ENCODE assay signal across 19 cellular contexts in genomic region chr10:10128387-10128786, GRCh38.
A peak's percentile ranks its signal among the peaks of the same experiment; 100 is the strongest.
DNase-seq lines count a peak whose midpoint lies in the region; TF ChIP-seq lines count a peak whose summit lies in the region.
"Had no signal": no experiment of that assay in that cellular context is flagged by ENCODE, and none has a peak within 500 bp of the region (broad histone marks: within the 10 kb centered on the region; RNA-seq: fewer than 3 reads in every experiment).

No MANE protein-coding gene starts in this region.

- no peak overlapping the region for H3K4ac ChIP-seq in mesenchymal stem cell (ENCODE audit: low read depth in 1 of 2, low read length in 2 of 2)

- no peaks in the 10 kb centered on the region for H3K79me2 ChIP-seq in osteoblast (ENCODE audit: insufficient read depth, low read length)

- 61% methylated on average over 2 of the region's 3 CpGs for WGBS in mesenchymal stem cell

- no peaks in the 10 kb centered on the region for H4K20me1 ChIP-seq in osteoblast (ENCODE audit: insufficient read depth, low read length)

- H3K27ac ChIP-seq in mesenchymal stem cell (ENCODE audit: low read length, poor library complexity, severe bottlenecking) (no peak overlapping the region), osteoblast (ENCODE audit: low read depth, low read length) (no peak overlapping the region)
- H3K27ac ChIP-seq: HL-60, KMS-11, PC-9 had no signal

- H2BK120ac ChIP-seq in mesenchymal stem cell (ENCODE audit: low read depth, low read length) = no peak overlapping the region

- H2AK5ac ChIP-seq in mesenchymal stem cell (ENCODE audit: low read length, severe bottlenecking) = no peak overlapping the region

- no peak overlapping the region for H3K18ac ChIP-seq in mesenchymal stem cell (ENCODE audit: low read depth in 1 of 2, low read length in 2 of 2)

- H2BK12ac ChIP-seq in mesenchymal stem cell (ENCODE audit: low read length in 2 of 2) = no peak overlapping the region

- no peak overlapping the region for H4K91ac ChIP-seq in mesenchymal stem cell (ENCODE audit: low read length)

- H3K23ac ChIP-seq in mesenchymal stem cell (ENCODE audit: low read length in 2 of 2) = no peak overlapping the region

- H4K8ac ChIP-seq in mesenchymal stem cell (ENCODE audit: low read length) = no peak overlapping the region

- H2BK15ac ChIP-seq in mesenchymal stem cell (ENCODE audit: low read depth, poor library complexity, severe bottlenecking) = no peak overlapping the region

- H3K9me3 ChIP-seq in mesenchymal stem cell (ENCODE audit: control insufficient read depth, low read length) = no peaks in the 10 kb centered on the region
- no peaks in the 10 kb centered on the region for H3K9me3 ChIP-seq in osteoblast (ENCODE audit: low read depth, low read length)
- H3K9me3 ChIP-seq: MG63 had no signal

- H3K36me3 ChIP-seq in mesenchymal stem cell (ENCODE audit: control insufficient read depth in 1 of 2, insufficient read depth in 2 of 2, low read depth in 1 of 2, low read length in 2 of 2) (no peaks in the 10 kb centered on the region), osteoblast (ENCODE audit: insufficient read depth, low read length) (no peaks in the 10 kb centered on the region)
- H3K36me3 ChIP-seq: MG63 had no signal

- H3K9ac ChIP-seq in mesenchymal stem cell (ENCODE audit: low read length) = no peak overlapping the region
- H3K9ac ChIP-seq: KMS-11 had no signal

- H3K14ac ChIP-seq in mesenchymal stem cell (ENCODE audit: low read length in 2 of 2) = no peak overlapping the region

- H2AFZ ChIP-seq in mesenchymal stem cell (ENCODE audit: low read depth, low read length) (no peak overlapping the region), osteoblast (ENCODE audit: low read length) (no peak overlapping the region)
- H2AFZ ChIP-seq: PC-9 had no signal

- no peak overlapping the region for H2BK5ac ChIP-seq in mesenchymal stem cell (ENCODE audit: low read depth, low read length, poor library complexity, severe bottlenecking)

- TF ChIP-seq CTCF in cardiac fibroblast (IDR thresholded peaks at IDR 0.05; ENCODE audit: low read depth, low read length) (no peak), osteoblast (IDR thresholded peaks at IDR 0.05; ENCODE audit: extremely low read depth, low read depth, low read length) (no peak)

- H3K4me2 ChIP-seq in mesenchymal stem cell (ENCODE audit: low read length, poor library complexity, severe bottlenecking) (no peak overlapping the region), osteoblast (ENCODE audit: insufficient read depth, low read length) (no peak overlapping the region)
- H3K4me2 ChIP-seq: KMS-11, PC-9 had no signal

- no peaks in the 10 kb centered on the region for H3K4me1 ChIP-seq in mesenchymal stem cell (ENCODE audit: control insufficient read depth, insufficient read depth, low read depth, low read length)
- H3K4me1 ChIP-seq in osteoblast (ENCODE audit: insufficient read depth, low read length) = no peaks in the 10 kb centered on the region

- no peaks in the 10 kb centered on the region for H3K79me1 ChIP-seq in mesenchymal stem cell (replicated peaks; ENCODE audit: low read length, poor library complexity, severe bottlenecking)

- peak; percentile 0 for DNase-seq in HPDE6-E6E7 (ENCODE audit: extremely low spot score)
- peak; percentile 30 for DNase-seq in NCI-H226
- DNase-seq in cardiac fibroblast (ENCODE audit: low read depth in 2 of 2) = peak; percentile 29 to 45
- peak; percentile 72 for DNase-seq in mesenchymal stem cell
- no peak for DNase-seq in osteoblast (ENCODE audit: insufficient read length, low spot score, missing footprints)
- no peak for DNase-seq in medulla oblongata (ENCODE audit: extremely low spot score)
- DNase-seq in cerebellar nuclear complex (lab: John Stamatoyannopoulos, UW) = no peak
- no peak for DNase-seq in KG1 (lab: John Stamatoyannopoulos, UW)
- DNase-seq: ACHN; Calu3; CD4-positive, CD25-positive, alpha-beta regulatory T cell; MG63; NCI-H1436 treated with DMSO at 0.1 percent for 48 hours; NCI-H2081; NCI-H526; PC-9; Right ventricle myocardium superior had no signal

- H3K27me3 ChIP-seq in mesenchymal stem cell (ENCODE audit: control insufficient read depth in 1 of 2, insufficient read depth in 1 of 2, low read length in 2 of 2) (no peaks in the 10 kb centered on the region), osteoblast (ENCODE audit: insufficient read depth, low read length) (no peaks in the 10 kb centered on the region)
- H3K27me3 ChIP-seq: MG63 had no signal

- H3K4me3 ChIP-seq in cardiac fibroblast (replicated peaks in 1 of 2; ENCODE audit: low read depth in 2 of 2, low read length in 2 of 2) (no peak overlapping the region), mesenchymal stem cell (ENCODE audit: insufficient read depth in 1 of 2, low read depth in 1 of 2, low read length in 2 of 2) (no peak overlapping the region), osteoblast (ENCODE audit: insufficient read depth, low read length) (no peak overlapping the region)
- H3K4me3 ChIP-seq: MG63, PC-9 had no signal

Comparison
In these comparisons a context has a peak if more than half of its experiments do, and no peak if none do; other contexts are left out.
1. DNase-seq: peak in HPDE6-E6E7 (single experiment), NCI-H226 (single experiment), cardiac fibroblast (2 of 2) and mesenchymal stem cell (single experiment); none in osteoblast (single experiment), medulla oblongata (single experiment), cerebellar nuclear complex (0 of 2) and KG1 (single experiment).